ENCODE assay signal across 1 cellular context in the genomic region with DNA sequence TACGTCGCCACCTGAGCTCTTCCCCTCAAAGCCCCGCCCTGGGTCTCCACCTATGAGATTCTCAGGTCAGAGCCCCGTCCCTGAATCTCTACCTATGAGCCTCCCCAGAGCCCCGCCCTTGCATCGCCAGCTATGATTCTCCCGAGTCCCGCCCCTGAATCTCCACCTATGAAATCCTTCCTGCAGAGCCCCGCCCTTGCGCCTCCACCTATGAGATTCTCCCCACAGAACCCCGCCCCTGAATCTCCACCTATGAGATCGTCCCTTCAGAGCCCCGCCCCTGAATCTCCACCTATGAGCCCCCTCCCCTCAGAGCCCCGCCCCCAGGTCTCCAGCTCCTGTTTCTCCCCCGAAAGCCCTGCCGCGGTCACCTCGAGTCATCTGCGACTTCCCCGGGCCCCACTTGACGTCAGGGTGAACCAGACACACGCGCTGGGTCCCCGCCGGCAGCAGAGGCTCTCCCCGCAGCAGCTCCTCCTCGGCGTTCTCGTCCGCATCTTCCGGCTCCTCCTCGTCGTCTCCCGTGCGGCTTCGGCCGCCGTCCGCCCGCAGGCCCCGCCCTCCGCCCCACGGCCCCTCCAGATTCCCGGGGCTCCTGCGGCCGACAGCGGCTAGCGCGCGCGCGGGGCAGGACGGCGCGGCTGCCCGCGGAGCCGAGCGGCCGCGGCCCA.
TF ChIP-seq lines count a peak whose summit lies in the region.

No MANE protein-coding gene starts in this region.

TF ChIP-seq in HepG2, 621 proteins besides CTCF, POLR2A, EP300 and RAD21 (continued from another document):
- TF ChIP-seq, protein P1, sequence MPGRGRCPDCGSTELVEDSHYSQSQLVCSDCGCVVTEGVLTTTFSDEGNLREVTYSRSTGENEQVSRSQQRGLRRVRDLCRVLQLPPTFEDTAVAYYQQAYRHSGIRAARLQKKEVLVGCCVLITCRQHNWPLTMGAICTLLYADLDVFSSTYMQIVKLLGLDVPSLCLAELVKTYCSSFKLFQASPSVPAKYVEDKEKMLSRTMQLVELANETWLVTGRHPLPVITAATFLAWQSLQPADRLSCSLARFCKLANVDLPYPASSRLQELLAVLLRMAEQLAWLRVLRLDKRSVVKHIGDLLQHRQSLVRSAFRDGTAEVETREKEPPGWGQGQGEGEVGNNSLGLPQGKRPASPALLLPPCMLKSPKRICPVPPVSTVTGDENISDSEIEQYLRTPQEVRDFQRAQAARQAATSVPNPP (CRISPR knock-in tag; IDR thresholded peaks at IDR 0.05), result peak; percentile 82; the same call in 1 of the 2 replicates
- TF ChIP-seq ZNF383 (CRISPR knock-in tag; IDR thresholded peaks at IDR 0.05; ENCODE audit: borderline replicate concordance) (no peak), ZNF441 (CRISPR knock-in tag; IDR thresholded peaks at IDR 0.05; ENCODE audit: borderline replicate concordance) (peak; percentile 51; the same call in 1 of the 2 replicates), KMT2B (CRISPR knock-in tag; IDR thresholded peaks at IDR 0.05) (0 out of 2 replicates have a peak, but pooled peaks have one; percentile 13), BORCS8-MEF2B (CRISPR knock-in tag; IDR thresholded peaks at IDR 0.05) (0 out of 2 replicates have a peak, but pooled peaks have one; percentile 15), ZNF543 (CRISPR knock-in tag; IDR thresholded peaks at IDR 0.05) (no peak), ZNF883 (CRISPR knock-in tag; IDR thresholded peaks at IDR 0.05; ENCODE audit: not compliant biosample characterization) (peak; percentile 59), ZNF775 (CRISPR knock-in tag; IDR thresholded peaks at IDR 0.05; ENCODE audit: borderline replicate concordance) (no peak), SOX6 (IDR thresholded peaks at IDR 0.05) (no peak), SOX6 (CRISPR knock-in tag; IDR thresholded peaks at IDR 0.05) (0 out of 2 replicates have a peak, but pooled peaks have one; percentile 0), RBM22 (optimal IDR thresholded peaks at IDR 0.05; ENCODE audit: low read length) (peak; percentile 80), ZNF737 (CRISPR knock-in tag; IDR thresholded peaks at IDR 0.05; ENCODE audit: borderline replicate concordance) (no peak)
- TF ChIP-seq, protein P2, sequence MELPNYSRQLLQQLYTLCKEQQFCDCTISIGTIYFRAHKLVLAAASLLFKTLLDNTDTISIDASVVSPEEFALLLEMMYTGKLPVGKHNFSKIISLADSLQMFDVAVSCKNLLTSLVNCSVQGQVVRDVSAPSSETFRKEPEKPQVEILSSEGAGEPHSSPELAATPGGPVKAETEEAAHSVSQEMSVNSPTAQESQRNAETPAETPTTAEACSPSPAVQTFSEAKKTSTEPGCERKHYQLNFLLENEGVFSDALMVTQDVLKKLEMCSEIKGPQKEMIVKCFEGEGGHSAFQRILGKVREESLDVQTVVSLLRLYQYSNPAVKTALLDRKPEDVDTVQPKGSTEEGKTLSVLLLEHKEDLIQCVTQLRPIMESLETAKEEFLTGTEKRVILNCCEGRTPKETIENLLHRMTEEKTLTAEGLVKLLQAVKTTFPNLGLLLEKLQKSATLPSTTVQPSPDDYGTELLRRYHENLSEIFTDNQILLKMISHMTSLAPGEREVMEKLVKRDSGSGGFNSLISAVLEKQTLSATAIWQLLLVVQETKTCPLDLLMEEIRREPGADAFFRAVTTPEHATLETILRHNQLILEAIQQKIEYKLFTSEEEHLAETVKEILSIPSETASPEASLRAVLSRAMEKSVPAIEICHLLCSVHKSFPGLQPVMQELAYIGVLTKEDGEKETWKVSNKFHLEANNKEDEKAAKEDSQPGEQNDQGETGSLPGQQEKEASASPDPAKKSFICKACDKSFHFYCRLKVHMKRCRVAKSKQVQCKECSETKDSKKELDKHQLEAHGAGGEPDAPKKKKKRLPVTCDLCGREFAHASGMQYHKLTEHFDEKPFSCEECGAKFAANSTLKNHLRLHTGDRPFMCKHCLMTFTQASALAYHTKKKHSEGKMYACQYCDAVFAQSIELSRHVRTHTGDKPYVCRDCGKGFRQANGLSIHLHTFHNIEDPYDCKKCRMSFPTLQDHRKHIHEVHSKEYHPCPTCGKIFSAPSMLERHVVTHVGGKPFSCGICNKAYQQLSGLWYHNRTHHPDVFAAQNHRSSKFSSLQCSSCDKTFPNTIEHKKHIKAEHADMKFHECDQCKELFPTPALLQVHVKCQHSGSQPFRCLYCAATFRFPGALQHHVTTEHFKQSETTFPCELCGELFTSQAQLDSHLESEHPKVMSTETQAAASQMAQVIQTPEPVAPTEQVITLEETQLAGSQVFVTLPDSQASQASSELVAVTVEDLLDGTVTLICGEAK (IDR thresholded peaks at IDR 0.05), result no peak
- TF ChIP-seq, protein P2 (CRISPR knock-in tag; IDR thresholded peaks at IDR 0.05), result no peak
